ENCODE assay signal across 19 cellular contexts in genomic region chr7:25388681-25389080, GRCh38.
DNase-seq lines count a peak whose midpoint lies in the region; ATAC-seq, FAIRE-seq and TF ChIP-seq lines count a peak whose summit lies in the region.
"Had no signal": no experiment of that assay in that cellular context is flagged by ENCODE, and none has a peak within 500 bp of the region (broad histone marks: within the 10 kb centered on the region; RNA-seq: fewer than 3 reads in every experiment).

No MANE protein-coding gene starts in this region.

- peak overlapping the region; percentile 71; the same call in 1 of the 2 replicates for H3K27ac ChIP-seq in C4-2B
- no peak overlapping the region for H3K27ac ChIP-seq in breast epithelium
- H3K27ac ChIP-seq: BLaER1 treated with 17β-estradiol and CSF1 and Interleukin-3, amounts not matched to agents 10 nM and 100 nM; GM23248 had no signal

- FAIRE-seq in G401.6 (lab: Jason Lieb, UNC) = peak; percentile 79
- FAIRE-seq: D721Med, GM12892, GM18507 had no signal

- peaks cover 7 to 16% of the 10 kb centered on the region in 2 donors for H3K4me1 ChIP-seq in breast epithelium
- H3K4me1 ChIP-seq: BLaER1 treated with 17β-estradiol and CSF1 and Interleukin-3, amounts not matched to agents 10 nM and 100 nM; HAP-1 had no signal

- intact Hi-C loops in left colon (cut with DNase I, micrococcal nuclease) (loop anchor here (2.0 to 10.0 kb wide), 2 partner anchors 124 to 128 kb away; no protein-coding TSS in a partner anchor), breast epithelium (cut with DNase I; ENCODE audit: low total_unique reads) (loop anchor here (10.0 kb wide), 1 partner anchor 134 kb away; no protein-coding TSS in a partner anchor)

- TF ChIP-seq CTCF in C4-2B (conservative IDR thresholded peaks at IDR 0.05) = no peak
- TF ChIP-seq CTCF in breast epithelium (IDR thresholded peaks at IDR 0.05) = no peak

- peaks cover 0 to 7% of the 10 kb centered on the region in 2 donors for H3K27me3 ChIP-seq in breast epithelium
- H3K27me3 ChIP-seq: BLaER1 treated with 17β-estradiol and CSF1 and Interleukin-3, amounts not matched to agents 10 nM and 100 nM had no signal

- TF ChIP-seq POLR2A in breast epithelium (IDR thresholded peaks at IDR 0.05) = no peak

- ATAC-seq in left colon = peak; percentile 58

- no peaks in the 10 kb centered on the region for H3K36me3 ChIP-seq in breast epithelium
- H3K36me3 ChIP-seq: BLaER1 treated with 17β-estradiol and CSF1 and Interleukin-3, amounts not matched to agents 10 nM and 100 nM; HAP-1 had no signal

- peak; percentile 55 for DNase-seq in NCI-H1092 treated with DMSO at 0.1 percent for 48 hours (lab: John Stamatoyannopoulos, UW)
- no peak for DNase-seq in NCI-H1092 (lab: John Stamatoyannopoulos, UW)
- DNase-seq in left colon = no peak
- DNase-seq in activated CD8-positive, alpha-beta memory T cell treated with anti-CD3 and anti-CD28 coated beads for 24 hours = no peak
- no peak for DNase-seq in breast epithelium (ENCODE audit: low spot score in 2 of 2)
- no peak for DNase-seq in NK-92 (lab: John Stamatoyannopoulos, UW; ENCODE audit: unreplicated experiment)
- DNase-seq: 8988T; CD4-positive, CD25-positive, alpha-beta regulatory T cell; CD8-positive, alpha-beta memory T cell; COR-L47; GDM1; GM23248 had no signal

- no peaks in the 10 kb centered on the region for H3K9me3 ChIP-seq in breast epithelium
- H3K9me3 ChIP-seq: BLaER1 treated with 17β-estradiol and CSF1 and Interleukin-3, amounts not matched to agents 10 nM and 100 nM; HAP-1 had no signal

- no peak overlapping the region for H3K4me3 ChIP-seq in breast epithelium
- H3K4me3 ChIP-seq: BLaER1 treated with 17β-estradiol and CSF1 and Interleukin-3, amounts not matched to agents 10 nM and 100 nM; GM23248; HAP-1 had no signal
